1 cellular context compared by ENCODE assay signal in the genomic region with DNA sequence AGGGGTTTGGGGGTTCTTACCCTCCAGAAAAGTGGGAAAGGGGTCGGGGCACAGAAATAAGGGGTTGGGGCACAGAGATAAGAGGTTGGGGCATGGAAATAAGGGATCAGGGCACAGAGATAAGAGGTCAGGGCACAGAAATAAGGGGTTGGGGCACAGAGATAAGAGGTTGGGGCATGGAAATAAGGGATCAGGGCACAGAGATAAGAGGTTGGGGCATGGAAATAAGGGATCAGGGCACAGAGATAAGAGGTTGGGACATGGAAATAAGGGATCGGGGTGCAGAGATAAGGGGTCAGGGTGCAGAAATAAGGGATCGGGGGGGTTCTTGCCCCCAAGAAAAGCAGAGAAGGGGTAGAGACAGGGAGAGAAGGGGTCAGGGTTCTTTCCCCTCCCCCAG.
TF ChIP-seq lines count a peak whose summit lies in the region.
"Not testable (repeated sequence)": the region's sequence is repeated elsewhere in the genome, so short reads cannot be mapped to it uniquely, and the experiment has no call there.

No MANE protein-coding gene starts in this region.

TF ChIP-seq in K562, 482 proteins besides CTCF, POLR2A, EP300 and RAD21 (continued from another document):
- TF ChIP-seq CHAMP1 (IDR thresholded peaks at IDR 0.05) (peak; percentile 68; the same call in 1 of the 2 replicates), MAZ (CRISPR knock-in tag; conservative IDR thresholded peaks at IDR 0.05 in 1 of 2, IDR thresholded peaks at IDR 0.05 in 1 of 2) (peak in 1 of 2 experiments; percentile 63; a peak in 2 of 4 replicates), NCOA1 (IDR thresholded peaks at IDR 0.05; ENCODE audit: low read depth) (peak; percentile 63), ARID1B (IDR thresholded peaks at IDR 0.05) (peak; percentile 95), SMARCA4 (IDR thresholded peaks at IDR 0.05) (peak; percentile 85), NCOR1 (IDR thresholded peaks at IDR 0.05) (peak; percentile 93), OTX1 (CRISPR knock-in tag; IDR thresholded peaks at IDR 0.05) (peak; percentile 91), HDAC3 (IDR thresholded peaks at IDR 0.05; ENCODE audit: borderline replicate concordance, partially characterized antibody) (peak; percentile 38), MTA1 (IDR thresholded peaks at IDR 0.05; ENCODE audit: borderline replicate concordance) (peak; percentile 78; the same call in 1 of the 2 replicates), PYGO2 (tag; IDR thresholded peaks at IDR 0.05) (0 out of 2 replicates have a peak, but pooled peaks have one; percentile 35), NCOA2 (IDR thresholded peaks at IDR 0.05; ENCODE audit: partially characterized antibody in 2 of 2) (peak in 1 of 2 experiments; percentile 69), KHSRP (IDR thresholded peaks at IDR 0.05) (peak; percentile 57; the same call in 1 of the 2 replicates), TCF3 (CRISPR knock-in tag; IDR thresholded peaks at IDR 0.05) (peak; percentile 66), GATAD2A (IDR thresholded peaks at IDR 0.05) (peak; percentile 63; the same call in 1 of the 2 replicates), ELF4 (CRISPR knock-in tag; IDR thresholded peaks at IDR 0.05) (peak; percentile 98), DIDO1 (tag; IDR thresholded peaks at IDR 0.05; ENCODE audit: low read depth) (0 out of 2 replicates have a peak, but pooled peaks have one; percentile 18), KLF16 (IDR thresholded peaks at IDR 0.05) (peak; percentile 55; the same call in 1 of the 2 replicates), TEAD4 (IDR thresholded peaks at IDR 0.05; ENCODE audit: low read length) (peak; percentile 57), ZBTB26 (CRISPR knock-in tag; IDR thresholded peaks at IDR 0.05) (peak; percentile 83; the same call in 1 of the 2 replicates), THRB (CRISPR knock-in tag; conservative IDR thresholded peaks at IDR 0.05) (0 out of 2 replicates have a peak, but pooled peaks have one; percentile 56), ZFP1 (CRISPR knock-in tag; IDR thresholded peaks at IDR 0.05) (0 out of 2 replicates have a peak, but pooled peaks have one; percentile 49), TAL1 (IDR thresholded peaks at IDR 0.05) (peak; percentile 96), BCOR (IDR thresholded peaks at IDR 0.05) (peak; percentile 30; the same call in 1 of the 2 replicates), NFIC (IDR thresholded peaks at IDR 0.05) (peak; percentile 75), CC2D1A (IDR thresholded peaks at IDR 0.05) (peak; percentile 97), ZBTB2 (IDR thresholded peaks at IDR 0.05) (peak; percentile 68; the same call in 1 of the 2 replicates), MTA2 (IDR thresholded peaks at IDR 0.05; ENCODE audit: low read depth) (peak; percentile 96), HDAC1 (IDR thresholded peaks at IDR 0.05) (peak in 1 of 2 experiments; percentile 49; a peak in 2 of 4 replicates), HLTF (IDR thresholded peaks at IDR 0.05) (peak; percentile 61; the same call in 1 of the 2 replicates), ZNF311 (CRISPR knock-in tag; IDR thresholded peaks at IDR 0.05) (0 out of 2 replicates have a peak, but pooled peaks have one; percentile 46), KDM1A (IDR thresholded peaks at IDR 0.05) (0 out of 4 replicates have a peak, but pooled peaks of 1 of the 2 experiments have one; percentile 9), TRIM24 (IDR thresholded peaks at IDR 0.05) (peak; percentile 92 to 95), DPF2 (IDR thresholded peaks at IDR 0.05) (peak; percentile 81), SOX6 (IDR thresholded peaks at IDR 0.05) (peak; percentile 71), PHB2 (IDR thresholded peaks at IDR 0.05; ENCODE audit: low read depth) (peak; percentile 92)
- TF ChIP-seq, protein P1, sequence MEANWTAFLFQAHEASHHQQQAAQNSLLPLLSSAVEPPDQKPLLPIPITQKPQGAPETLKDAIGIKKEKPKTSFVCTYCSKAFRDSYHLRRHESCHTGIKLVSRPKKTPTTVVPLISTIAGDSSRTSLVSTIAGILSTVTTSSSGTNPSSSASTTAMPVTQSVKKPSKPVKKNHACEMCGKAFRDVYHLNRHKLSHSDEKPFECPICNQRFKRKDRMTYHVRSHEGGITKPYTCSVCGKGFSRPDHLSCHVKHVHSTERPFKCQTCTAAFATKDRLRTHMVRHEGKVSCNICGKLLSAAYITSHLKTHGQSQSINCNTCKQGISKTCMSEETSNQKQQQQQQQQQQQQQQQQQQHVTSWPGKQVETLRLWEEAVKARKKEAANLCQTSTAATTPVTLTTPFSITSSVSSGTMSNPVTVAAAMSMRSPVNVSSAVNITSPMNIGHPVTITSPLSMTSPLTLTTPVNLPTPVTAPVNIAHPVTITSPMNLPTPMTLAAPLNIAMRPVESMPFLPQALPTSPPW (CRISPR knock-in tag; IDR thresholded peaks at IDR 0.05) = peak; percentile 57; the same call in 1 of the 2 replicates
- TF ChIP-seq TEAD4 (CRISPR knock-in tag; IDR thresholded peaks at IDR 0.05; ENCODE audit: borderline replicate concordance) = not testable (repeated sequence)
- TF ChIP-seq, protein P2, sequence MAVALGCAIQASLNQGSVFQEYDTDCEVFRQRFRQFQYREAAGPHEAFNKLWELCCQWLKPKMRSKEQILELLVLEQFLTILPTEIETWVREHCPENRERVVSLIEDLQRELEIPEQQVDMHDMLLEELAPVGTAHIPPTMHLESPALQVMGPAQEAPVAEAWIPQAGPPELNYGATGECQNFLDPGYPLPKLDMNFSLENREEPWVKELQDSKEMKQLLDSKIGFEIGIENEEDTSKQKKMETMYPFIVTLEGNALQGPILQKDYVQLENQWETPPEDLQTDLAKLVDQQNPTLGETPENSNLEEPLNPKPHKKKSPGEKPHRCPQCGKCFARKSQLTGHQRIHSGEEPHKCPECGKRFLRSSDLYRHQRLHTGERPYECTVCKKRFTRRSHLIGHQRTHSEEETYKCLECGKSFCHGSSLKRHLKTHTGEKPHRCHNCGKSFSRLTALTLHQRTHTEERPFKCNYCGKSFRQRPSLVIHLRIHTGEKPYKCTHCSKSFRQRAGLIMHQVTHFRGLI (CRISPR knock-in tag; IDR thresholded peaks at IDR 0.05) = peak; percentile 29; the same call in 1 of the 2 replicates
TF ChIP-seq in K562: peak in this region for 45; not testable (repeated sequence) for 437.
